In genomic region chr3:158789592-158789991, GRCh38 we compare ENCODE assay signal across 9 cellular contexts. TPM values are rescaled to one million over a fixed set of nuclear protein-coding genes. Genes with fewer than 3 reads are reported as not detected.
A peak's percentile ranks its signal among the peaks of the same experiment; 100 is the strongest.
DNase-seq lines count a peak whose midpoint lies in the region; ATAC-seq and TF ChIP-seq lines count a peak whose summit lies in the region.
"Had no signal": no experiment of that assay in that cellular context is flagged by ENCODE, and none has a peak within 500 bp of the region (broad histone marks: within the 10 kb centered on the region; RNA-seq: fewer than 3 reads in every experiment).

No MANE protein-coding gene starts in this region.

- ATAC-seq in lower lobe of right lung, result peak in 1 of 2 donors; percentile 58

- H3K27ac ChIP-seq in adrenal gland, result no peak overlapping the region
- H3K27ac ChIP-seq in lower lobe of right lung, result no peak overlapping the region
- H3K27ac ChIP-seq: skin epidermis had no signal

- peak; percentile 76 for DNase-seq in EH (ENCODE audit: low read depth)
- no peak for DNase-seq in LNCaP clone FGC (ENCODE audit: low read depth)
- peak in 5 of 7 donors; percentile 26 to 74 (median 35) for DNase-seq in adrenal gland
- no peak for DNase-seq in lower lobe of right lung
- DNase-seq in hepatic stellate cell (ENCODE audit: low spot score), result no peak
- DNase-seq in SHP77 treated with DMSO at 0.1 percent for 48 hours (lab: John Stamatoyannopoulos, UW), result no peak
- DNase-seq in SW480 (ENCODE audit: low spot score), result no peak
- no peak for DNase-seq in islet precursor cell

- H3K36me3 ChIP-seq in adrenal gland (replicated peaks in 1 of 2), result no peaks in the 10 kb centered on the region
- no peaks in the 10 kb centered on the region for H3K36me3 ChIP-seq in lower lobe of right lung

- H3K4me1 ChIP-seq in adrenal gland (replicated peaks in 1 of 2) (no peaks in the 10 kb centered on the region), lower lobe of right lung (peaks cover 4% of the 10 kb centered on the region)

- H3K9me3 ChIP-seq in adrenal gland (replicated peaks in 1 of 3) (no peaks in the 10 kb centered on the region), lower lobe of right lung (peaks cover 5% of the 10 kb centered on the region)

- intact Hi-C loops in adrenal gland (cut with DNase I), result loop anchor here in 1 of 2 donors (5.0 kb wide), 1 partner anchor 57 kb away; the partner anchor contains the start of gene RARRES1
- intact Hi-C loops in lower lobe of right lung (cut with DNase I), result no loop called here

- TF ChIP-seq CTCF in LNCaP clone FGC (IDR thresholded peaks at IDR 0.05; ENCODE audit: control insufficient read depth, extremely low read depth, insufficient read depth) (peak; percentile 82), adrenal gland (IDR thresholded peaks at IDR 0.05) (peak in 5 of 6 experiments; percentile 14 to 59 (median 31)), lower lobe of right lung (IDR thresholded peaks at IDR 0.05) (peak; percentile 36)

- 76 to 85% (median 79%) methylated on average over 1 of the region's 1 CpG for WGBS in adrenal gland, 4 donors

- no peak for TF ChIP-seq POLR2A in adrenal gland (IDR thresholded peaks at IDR 0.05)

- H3K27me3 ChIP-seq in adrenal gland, result no peaks in the 10 kb centered on the region
- no peaks in the 10 kb centered on the region for H3K27me3 ChIP-seq in lower lobe of right lung (ENCODE audit: low read depth)

- H3K4me3 ChIP-seq in LNCaP clone FGC (ENCODE audit: low read depth, low read length) (no peak overlapping the region), adrenal gland (no peak overlapping the region), lower lobe of right lung (no peak overlapping the region)
- H3K4me3 ChIP-seq: skin epidermis had no signal

RNA-seq across cellular contexts. Expression of gene MFSD1, which starts 12.3 kb away (rescaled TPM):
- total RNA-seq in adrenal gland (100 to 1,000 TPM in 2 of 8 donors, 10 to 100 TPM in 6; 57.2 to 118 (median 82.3) TPM), lower lobe of right lung (102 TPM)
- polyA plus RNA-seq in adrenal gland, result 10 to 100 TPM; 20.4 to 83.8 (median 25.7) TPM

RNA-seq across cellular contexts. Expression of gene RARRES1, which starts 57.3 kb away (rescaled TPM):
- total RNA-seq in adrenal gland (100 to 1,000 TPM in 2 of 8 donors, 10 to 100 TPM in 5, 1 to 10 TPM in 1; 7.0 to 204 (median 33.1) TPM), lower lobe of right lung (65.8 TPM)
- 10 to 100 TPM in 1 of 3 donors, 1 to 10 TPM in 2; 8.2 to 19.7 (median 9.7) TPM for polyA plus RNA-seq in adrenal gland

Comparison
In these comparisons a context has a peak if more than half of its experiments do, and no peak if none do; other contexts are left out.
1. DNase-seq: peak in EH (single experiment) and adrenal gland (5 of 7); none in LNCaP clone FGC (single experiment), lower lobe of right lung (single experiment), hepatic stellate cell (single experiment), SHP77 treated with DMSO at 0.1 percent for 48 hours (single experiment), SW480 (single experiment) and islet precursor cell (single experiment).
2. CTCF ChIP-seq: peak in every context shown above with its lines; median percentile 82 in LNCaP clone FGC; 36 in lower lobe of right lung; 31 in adrenal gland.